8 cellular contexts compared by ENCODE assay signal in the genomic region with DNA sequence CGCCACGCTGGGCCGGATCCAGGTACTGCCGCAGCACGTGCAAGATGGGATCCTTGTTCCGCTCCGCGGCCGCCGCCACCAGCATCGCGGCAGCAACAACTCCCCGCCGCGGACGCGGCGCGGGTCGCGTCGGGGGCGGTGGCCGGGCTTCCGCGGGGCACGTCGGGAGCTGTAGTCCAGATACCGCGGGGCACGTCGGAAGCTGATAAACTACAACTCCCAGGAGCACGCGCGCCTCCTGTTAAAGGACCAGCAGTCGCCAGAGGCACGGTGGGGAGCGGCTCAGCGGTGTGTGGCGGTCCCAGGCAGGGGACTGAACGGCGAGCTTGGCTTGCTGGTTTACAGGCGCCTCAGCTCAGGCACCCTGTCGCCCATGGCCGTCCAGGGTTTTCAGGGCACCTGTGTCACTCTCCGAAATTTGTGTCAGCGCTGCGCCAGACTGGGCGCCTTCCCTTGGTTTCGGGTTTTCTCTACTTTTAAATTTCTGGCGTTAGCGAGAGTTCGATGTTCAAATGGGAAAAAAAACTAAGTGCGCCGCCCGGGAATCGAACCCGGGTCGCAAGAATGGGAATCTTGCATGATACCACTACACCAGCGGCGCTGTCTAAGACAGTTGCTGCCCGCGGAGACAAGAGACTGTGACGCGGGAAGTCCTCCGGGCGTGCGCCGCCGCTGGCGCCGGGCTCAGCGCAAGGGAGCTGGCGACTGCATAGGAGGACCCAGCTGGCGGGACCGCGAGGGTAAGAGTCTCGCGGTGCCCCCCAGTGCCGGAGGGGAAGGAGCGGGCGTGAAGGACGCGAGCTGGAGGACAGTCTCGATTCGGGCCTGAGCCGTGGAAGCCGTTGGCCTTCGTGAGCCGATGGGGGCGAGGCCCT. TPM values are rescaled to one million over a fixed set of nuclear protein-coding genes. Genes with fewer than 3 reads are reported as not detected.
A peak's percentile ranks its signal among the peaks of the same experiment; 100 is the strongest.
DNase-seq lines count a peak whose midpoint lies in the region; ATAC-seq, FAIRE-seq and TF ChIP-seq lines count a peak whose summit lies in the region.

A gene (minus strand): TSS at position 100 of the 875 bp plus-strand sequence. CDS start 15 bp downstream, at position 85.

- peaks cover 4% of the 10 kb centered on the region; the same call in 1 of the 2 replicates for H3K27me3 Mint-ChIP-seq in WTC11 (ENCODE audit: low read depth)

- TF ChIP-seq CTCF in AG09309 (IDR thresholded peaks at IDR 0.05; ENCODE audit: control insufficient read depth, insufficient read depth, low read depth, low read length, missing control alignments), result no peak
- TF ChIP-seq CTCF in WTC11 (IDR thresholded peaks at IDR 0.05), result no peak
- TF ChIP-seq CTCF in bronchial epithelial cell (IDR thresholded peaks at IDR 0.05; ENCODE audit: insufficient read depth, low read length, severe bottlenecking), result peak; percentile 4

- POLR2A ChIA-PET in WTC11 (lab: Charles Lee), result interaction anchor here (0.5 to 1.5 kb wide), 4 partner anchors 12 to 345 kb away, joined by 3 to 7 read pairs (median 3); a partner anchor contains a TSS

- H3K4me1 Mint-ChIP-seq in WTC11, result peaks cover 19% of the 10 kb centered on the region

- TF ChIP-seq POLR2A in GM18951 (IDR thresholded peaks at IDR 0.05; ENCODE audit: extremely low read depth, insufficient read depth, insufficient read length), result peak; percentile 87

- H3K27ac Mint-ChIP-seq in WTC11, result peak within 1 kb of the TSS; percentile 99

- CTCF ChIA-PET in WTC11 (lab: Charles Lee), result interaction anchor here (0.5 to 4.0 kb wide), 12 partner anchors 11 to 421 kb away, joined by 3 to 37 read pairs (median 6); a partner anchor contains a TSS

- H3K4me3 ChIP-seq in AG09309 (ENCODE audit: control insufficient read depth, low read depth, low read length), result peak within 1 kb of the TSS; percentile 78
- peak within 1 kb of the TSS; percentile 91 for H3K4me3 ChIP-seq in bronchial epithelial cell (ENCODE audit: low read depth, low read length)

- DNase-seq in AG09309 (ENCODE audit: low read depth), result peak; percentile 75
- peak; percentile 82 for DNase-seq in NCI-H226
- DNase-seq in WTC11 (ENCODE audit: low spot score), result peak; percentile 94
- peak; percentile 82 for DNase-seq in bronchial epithelial cell (ENCODE audit: low read depth)
- peak; percentile 98 for DNase-seq in inferior parietal cortex (ENCODE audit: extremely low spot score)
- peak; percentile 75 for DNase-seq in smooth muscle cell of the brain vasculature (ENCODE audit: low read depth, low spot score)

- in situ Hi-C loops in GM18951 (cut with MboI; ENCODE audit: low sequenced_read_pairs, unreplicated experiment), result no loop called here

- FAIRE-seq in bronchial epithelial cell (lab: Jason Lieb, UNC), result no peak

- no peaks in the 10 kb centered on the region for H3K27me3 ChIP-seq in bronchial epithelial cell (ENCODE audit: control insufficient read depth, insufficient read depth, low read length)

- H3K9me3 Mint-ChIP-seq in WTC11, result no peaks in the 10 kb centered on the region

- no peaks in the 10 kb centered on the region for H3K36me3 Mint-ChIP-seq in WTC11

- ATAC-seq in HG03175 (IDR thresholded peaks at IDR 0.05; ENCODE audit: unreplicated experiment), result peak; percentile 81
- ATAC-seq in WTC11, result peak; percentile 73

- peak within 1 kb of the TSS; percentile 97 for H3K4me3 Mint-ChIP-seq in WTC11

- H3K36me3 ChIP-seq in bronchial epithelial cell (ENCODE audit: control insufficient read depth, insufficient read depth, low read length), result peaks cover 3% of the 10 kb centered on the region

TF ChIP-seq in WTC11, 78 proteins besides CTCF, POLR2A, EP300 and RAD21 (continues in another document):
- TF ChIP-seq, protein P1, sequence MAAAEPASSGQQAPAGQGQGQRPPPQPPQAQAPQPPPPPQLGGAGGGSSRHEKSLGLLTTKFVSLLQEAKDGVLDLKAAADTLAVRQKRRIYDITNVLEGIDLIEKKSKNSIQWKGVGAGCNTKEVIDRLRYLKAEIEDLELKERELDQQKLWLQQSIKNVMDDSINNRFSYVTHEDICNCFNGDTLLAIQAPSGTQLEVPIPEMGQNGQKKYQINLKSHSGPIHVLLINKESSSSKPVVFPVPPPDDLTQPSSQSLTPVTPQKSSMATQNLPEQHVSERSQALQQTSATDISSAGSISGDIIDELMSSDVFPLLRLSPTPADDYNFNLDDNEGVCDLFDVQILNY (CRISPR knock-in tag; IDR thresholded peaks at IDR 0.05), result no peak; the same call in none of the 2 replicates
- TF ChIP-seq, protein P2, sequence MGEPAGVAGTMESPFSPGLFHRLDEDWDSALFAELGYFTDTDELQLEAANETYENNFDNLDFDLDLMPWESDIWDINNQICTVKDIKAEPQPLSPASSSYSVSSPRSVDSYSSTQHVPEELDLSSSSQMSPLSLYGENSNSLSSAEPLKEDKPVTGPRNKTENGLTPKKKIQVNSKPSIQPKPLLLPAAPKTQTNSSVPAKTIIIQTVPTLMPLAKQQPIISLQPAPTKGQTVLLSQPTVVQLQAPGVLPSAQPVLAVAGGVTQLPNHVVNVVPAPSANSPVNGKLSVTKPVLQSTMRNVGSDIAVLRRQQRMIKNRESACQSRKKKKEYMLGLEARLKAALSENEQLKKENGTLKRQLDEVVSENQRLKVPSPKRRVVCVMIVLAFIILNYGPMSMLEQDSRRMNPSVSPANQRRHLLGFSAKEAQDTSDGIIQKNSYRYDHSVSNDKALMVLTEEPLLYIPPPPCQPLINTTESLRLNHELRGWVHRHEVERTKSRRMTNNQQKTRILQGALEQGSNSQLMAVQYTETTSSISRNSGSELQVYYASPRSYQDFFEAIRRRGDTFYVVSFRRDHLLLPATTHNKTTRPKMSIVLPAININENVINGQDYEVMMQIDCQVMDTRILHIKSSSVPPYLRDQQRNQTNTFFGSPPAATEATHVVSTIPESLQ (CRISPR knock-in tag; IDR thresholded peaks at IDR 0.05), result no peak
- TF ChIP-seq ZNF396 (CRISPR knock-in tag; IDR thresholded peaks at IDR 0.05; ENCODE audit: borderline replicate concordance) (no peak), NR2C2 (CRISPR knock-in tag; IDR thresholded peaks at IDR 0.05) (peak; percentile 54; the same call in 1 of the 2 replicates), SMAD4 (CRISPR knock-in tag; IDR thresholded peaks at IDR 0.05) (no peak), NFATC4 (CRISPR knock-in tag; IDR thresholded peaks at IDR 0.05) (no peak), MXD4 (CRISPR knock-in tag; IDR thresholded peaks at IDR 0.05; ENCODE audit: borderline replicate concordance) (no peak), NFE2L1 (CRISPR knock-in tag; IDR thresholded peaks at IDR 0.05) (no peak; the same call in 1 of the 2 replicates), FOXK1 (CRISPR knock-in tag; IDR thresholded peaks at IDR 0.05) (peak; percentile 93), ZNF416 (CRISPR knock-in tag; IDR thresholded peaks at IDR 0.05) (no peak), PRRX2 (CRISPR knock-in tag; IDR thresholded peaks at IDR 0.05) (no peak), ELF4 (CRISPR knock-in tag; IDR thresholded peaks at IDR 0.05; ENCODE audit: low read depth) (no peak)
- TF ChIP-seq, protein P3, sequence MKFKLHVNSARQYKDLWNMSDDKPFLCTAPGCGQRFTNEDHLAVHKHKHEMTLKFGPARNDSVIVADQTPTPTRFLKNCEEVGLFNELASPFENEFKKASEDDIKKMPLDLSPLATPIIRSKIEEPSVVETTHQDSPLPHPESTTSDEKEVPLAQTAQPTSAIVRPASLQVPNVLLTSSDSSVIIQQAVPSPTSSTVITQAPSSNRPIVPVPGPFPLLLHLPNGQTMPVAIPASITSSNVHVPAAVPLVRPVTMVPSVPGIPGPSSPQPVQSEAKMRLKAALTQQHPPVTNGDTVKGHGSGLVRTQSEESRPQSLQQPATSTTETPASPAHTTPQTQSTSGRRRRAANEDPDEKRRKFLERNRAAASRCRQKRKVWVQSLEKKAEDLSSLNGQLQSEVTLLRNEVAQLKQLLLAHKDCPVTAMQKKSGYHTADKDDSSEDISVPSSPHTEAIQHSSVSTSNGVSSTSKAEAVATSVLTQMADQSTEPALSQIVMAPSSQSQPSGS (CRISPR knock-in tag; IDR thresholded peaks at IDR 0.05; ENCODE audit: borderline replicate concordance, low read depth), result no peak
- TF ChIP-seq, protein P4, sequence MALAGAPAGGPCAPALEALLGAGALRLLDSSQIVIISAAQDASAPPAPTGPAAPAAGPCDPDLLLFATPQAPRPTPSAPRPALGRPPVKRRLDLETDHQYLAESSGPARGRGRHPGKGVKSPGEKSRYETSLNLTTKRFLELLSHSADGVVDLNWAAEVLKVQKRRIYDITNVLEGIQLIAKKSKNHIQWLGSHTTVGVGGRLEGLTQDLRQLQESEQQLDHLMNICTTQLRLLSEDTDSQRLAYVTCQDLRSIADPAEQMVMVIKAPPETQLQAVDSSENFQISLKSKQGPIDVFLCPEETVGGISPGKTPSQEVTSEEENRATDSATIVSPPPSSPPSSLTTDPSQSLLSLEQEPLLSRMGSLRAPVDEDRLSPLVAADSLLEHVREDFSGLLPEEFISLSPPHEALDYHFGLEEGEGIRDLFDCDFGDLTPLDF (CRISPR knock-in tag; IDR thresholded peaks at IDR 0.05), result no peak
- TF ChIP-seq, protein P5, sequence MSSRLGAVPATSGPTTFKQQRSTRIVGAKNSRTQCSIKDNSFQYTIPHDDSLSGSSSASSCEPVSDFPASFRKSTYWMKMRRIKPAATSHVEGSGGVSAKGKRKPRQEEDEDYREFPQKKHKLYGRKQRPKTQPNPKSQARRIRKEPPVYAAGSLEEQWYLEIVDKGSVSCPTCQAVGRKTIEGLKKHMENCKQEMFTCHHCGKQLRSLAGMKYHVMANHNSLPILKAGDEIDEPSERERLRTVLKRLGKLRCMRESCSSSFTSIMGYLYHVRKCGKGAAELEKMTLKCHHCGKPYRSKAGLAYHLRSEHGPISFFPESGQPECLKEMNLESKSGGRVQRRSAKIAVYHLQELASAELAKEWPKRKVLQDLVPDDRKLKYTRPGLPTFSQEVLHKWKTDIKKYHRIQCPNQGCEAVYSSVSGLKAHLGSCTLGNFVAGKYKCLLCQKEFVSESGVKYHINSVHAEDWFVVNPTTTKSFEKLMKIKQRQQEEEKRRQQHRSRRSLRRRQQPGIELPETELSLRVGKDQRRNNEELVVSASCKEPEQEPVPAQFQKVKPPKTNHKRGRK (CRISPR knock-in tag; IDR thresholded peaks at IDR 0.05; ENCODE audit: borderline replicate concordance), result no peak
- TF ChIP-seq, protein P6, sequence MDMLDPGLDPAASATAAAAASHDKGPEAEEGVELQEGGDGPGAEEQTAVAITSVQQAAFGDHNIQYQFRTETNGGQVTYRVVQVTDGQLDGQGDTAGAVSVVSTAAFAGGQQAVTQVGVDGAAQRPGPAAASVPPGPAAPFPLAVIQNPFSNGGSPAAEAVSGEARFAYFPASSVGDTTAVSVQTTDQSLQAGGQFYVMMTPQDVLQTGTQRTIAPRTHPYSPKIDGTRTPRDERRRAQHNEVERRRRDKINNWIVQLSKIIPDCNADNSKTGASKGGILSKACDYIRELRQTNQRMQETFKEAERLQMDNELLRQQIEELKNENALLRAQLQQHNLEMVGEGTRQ (CRISPR knock-in tag; IDR thresholded peaks at IDR 0.05), result peak; percentile 35; the same call in 1 of the 2 replicates

RNA-seq across cellular contexts. Expression of the gene that starts here (rescaled TPM):
- 115 to 121 TPM (median 115 TPM) in 3 replicates for total RNA-seq in WTC11 (2021)
- total RNA-seq in bronchial epithelial cell, result 50.8 and 55.3 TPM in 2 replicates

Comparison
In these comparisons a context has a peak if more than half of its experiments do, and no peak if none do; other contexts are left out.
1. Peak in every context shown above with its lines: DNase-seq, ATAC-seq and H3K4me3 ChIP-seq.